ENCODE assay signal across 25 cellular contexts in the genomic region with DNA sequence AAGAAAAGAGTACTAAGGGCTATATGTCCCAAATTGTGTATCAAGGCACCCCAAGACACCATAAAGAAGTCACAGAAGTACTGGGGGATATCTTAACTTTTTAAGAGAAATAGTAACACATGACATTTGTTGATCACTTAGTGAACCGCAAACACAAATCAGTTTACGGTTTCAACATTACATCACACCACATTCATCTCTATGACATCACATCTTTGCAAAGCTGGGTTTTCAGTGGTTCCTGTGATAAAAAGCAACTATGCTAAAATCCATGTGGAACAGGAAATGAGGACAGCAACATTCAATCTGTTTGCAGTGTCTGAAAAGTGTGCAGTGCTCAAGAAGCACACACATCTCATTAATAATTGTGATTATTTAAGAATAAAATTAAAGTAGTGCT.
DNase-seq lines count a peak whose midpoint lies in the region; ATAC-seq, FAIRE-seq and TF ChIP-seq lines count a peak whose summit lies in the region.
"Had no signal": no experiment of that assay in that cellular context is flagged by ENCODE, and none has a peak within 500 bp of the region (broad histone marks: within the 10 kb centered on the region; RNA-seq: fewer than 3 reads in every experiment).

No MANE protein-coding gene starts in this region.

- no peaks in the 10 kb centered on the region for H3K36me3 Mint-ChIP-seq in astrocyte (ENCODE audit: low read depth, unreplicated experiment)
- H3K36me3 Mint-ChIP-seq: CD14-positive monocyte; CD8-positive, alpha-beta memory T cell had no signal

- in situ Hi-C loops in gastrocnemius medialis (cut with MboI; ENCODE audit: low sequenced_read_pairs in 4 of 4): no loop called here

- no peak overlapping the region for H3K4me3 Mint-ChIP-seq in astrocyte (ENCODE audit: unreplicated experiment)
- H3K4me3 Mint-ChIP-seq: CD14-positive monocyte; CD8-positive, alpha-beta memory T cell; HFFc6 had no signal

- no peaks in the 10 kb centered on the region for H3K27me3 ChIP-seq in astrocyte (ENCODE audit: insufficient read depth, low read length)
- no peaks in the 10 kb centered on the region for H3K27me3 ChIP-seq in fibroblast of lung (ENCODE audit: control insufficient read depth, insufficient read depth, low read length)
- H3K27me3 ChIP-seq in gastrocnemius medialis: no peaks in the 10 kb centered on the region
- H3K27me3 ChIP-seq: BE2C, SJCRH30 had no signal

- POLR2A ChIA-PET in RWPE1 (lab: Yijun Ruan, JAX; ENCODE audit: low non-redundant PET): no interaction called here

- H4K20me1 ChIP-seq in astrocyte (ENCODE audit: insufficient read depth, low read length) (no peaks in the 10 kb centered on the region), fibroblast of lung (ENCODE audit: control insufficient read depth, extremely low read depth, insufficient read depth, low read length) (no peaks in the 10 kb centered on the region)

- H3K9me3 ChIP-seq in astrocyte (ENCODE audit: insufficient read depth, low read depth, low read length) (no peaks in the 10 kb centered on the region), fibroblast of lung (ENCODE audit: control insufficient read depth, insufficient read depth, low read depth, low read length) (no peaks in the 10 kb centered on the region), gastrocnemius medialis (no peaks in the 10 kb centered on the region)
- H3K9me3 ChIP-seq: BE2C, SJCRH30 had no signal

- DNase-seq in DMS53 (lab: John Stamatoyannopoulos, UW) (peak; percentile 20), DMS53 treated with DMSO at 0.1 percent for 48 hours (lab: John Stamatoyannopoulos, UW; ENCODE audit: unreplicated experiment) (no peak), astrocyte (ENCODE audit: low read depth) (peak; percentile 8), fibroblast of lung (ENCODE audit: low read depth in 2 of 2) (peak; percentile 9 to 51), gastrocnemius medialis (no peak), NCI-H345 treated with DMSO at 0.1 percent for 48 hours (lab: John Stamatoyannopoulos, UW; ENCODE audit: unreplicated experiment) (no peak), RWPE1 (ENCODE audit: low spot score) (no peak)
- DNase-seq in stimulated activated CD4-positive, alpha-beta T cell treated with anti-CD3 and anti-CD28 coated beads, Interleukin-4, amount 100 ng/mL, for 24 hours: no peak
- DNase-seq: BE2C; CD8-positive, alpha-beta memory T cell; H7; Kasumi-1; NCI-H146; NCI-H2029; NCI-H526; NK-92 treated with Interleukin-12 subunit alpha and Interleukin-12 subunit beta, amount 100 ng/mL, for 24 hours; SJCRH30 had no signal

- H3K4me1 ChIP-seq in astrocyte (ENCODE audit: insufficient read depth, low read length) (peaks cover 6% of the 10 kb centered on the region), fibroblast of lung (ENCODE audit: control insufficient read depth, extremely low read depth, insufficient read depth, low read length) (no peaks in the 10 kb centered on the region), gastrocnemius medialis (peaks cover 30 to 34% of the 10 kb centered on the region in 2 donors)
- H3K4me1 ChIP-seq: BE2C, SJCRH30 had no signal

- H3K9me3 Mint-ChIP-seq in astrocyte (ENCODE audit: unreplicated experiment): peaks cover 3% of the 10 kb centered on the region

- TF ChIP-seq POLR2A in gastrocnemius medialis (IDR thresholded peaks at IDR 0.05): no peak

- no peaks in the 10 kb centered on the region for H3K27me3 Mint-ChIP-seq in astrocyte (ENCODE audit: low read depth, unreplicated experiment)
- H3K27me3 Mint-ChIP-seq: CD8-positive, alpha-beta memory T cell had no signal

- no peak overlapping the region for H3K4me3 ChIP-seq in astrocyte (ENCODE audit: insufficient read depth, low read depth, low read length)
- no peak overlapping the region for H3K4me3 ChIP-seq in fibroblast of lung (replicated peaks in 1 of 4; ENCODE audit: control extremely low read depth in 1 of 4, insufficient read depth in 1 of 4, low read depth in 3 of 4, low read length in 4 of 4)
- no peak overlapping the region for H3K4me3 ChIP-seq in gastrocnemius medialis
- H3K4me3 ChIP-seq: GM23248, K562, SJCRH30 had no signal

- TF ChIP-seq CTCF in astrocyte (IDR thresholded peaks at IDR 0.05; ENCODE audit: insufficient read depth, low read depth, low read length): no peak
- no peak for TF ChIP-seq CTCF in fibroblast of lung (conservative IDR thresholded peaks at IDR 0.05 in 1 of 2, IDR thresholded peaks at IDR 0.05 in 1 of 2; ENCODE audit: low read depth in 1 of 2, low read length in 2 of 2)
- TF ChIP-seq CTCF in gastrocnemius medialis (IDR thresholded peaks at IDR 0.05 in 4 of 5, conservative IDR thresholded peaks at IDR 0.05 in 1 of 5): no peak
- TF ChIP-seq CTCF in RWPE1 (conservative IDR thresholded peaks at IDR 0.05; ENCODE audit: low read depth): no peak

- H3K4me2 ChIP-seq in astrocyte (ENCODE audit: low read length) (peak overlapping the region; percentile 44), fibroblast of lung (ENCODE audit: extremely low read depth, insufficient read depth, low read length) (no peak overlapping the region)

- H3K36me3 ChIP-seq in astrocyte (ENCODE audit: insufficient read depth, low read length): no peaks in the 10 kb centered on the region
- no peaks in the 10 kb centered on the region for H3K36me3 ChIP-seq in fibroblast of lung (ENCODE audit: control insufficient read depth, insufficient read depth, low read length)
- H3K36me3 ChIP-seq in gastrocnemius medialis: no peaks in the 10 kb centered on the region
- H3K36me3 ChIP-seq: BE2C, SJCRH30 had no signal

- CTCF ChIA-PET in RWPE1 (lab: Yijun Ruan, JAX): no interaction called here

- no peak overlapping the region for H3K27ac ChIP-seq in astrocyte (ENCODE audit: low read depth, low read length)
- H3K27ac ChIP-seq in fibroblast of lung (ENCODE audit: insufficient read depth, low read length): no peak overlapping the region
- peak overlapping the region; percentile 57 to 86 (median 76) for H3K27ac ChIP-seq in gastrocnemius medialis
- no peak overlapping the region for H3K27ac ChIP-seq in RWPE1
- H3K27ac ChIP-seq: 22Rv1, GM23248, SJCRH30 had no signal

- ATAC-seq in gastrocnemius medialis: no peak
- ATAC-seq: K562, PC-3, Right ventricle myocardium inferior had no signal

- H3K4me1 Mint-ChIP-seq in astrocyte (ENCODE audit: low read depth, unreplicated experiment): peaks cover 36% of the 10 kb centered on the region
- H3K4me1 Mint-ChIP-seq: CD14-positive monocyte; CD8-positive, alpha-beta memory T cell had no signal

- no peak overlapping the region for H3K9ac ChIP-seq in astrocyte (ENCODE audit: low read length)
- no peak overlapping the region for H3K9ac ChIP-seq in fibroblast of lung (ENCODE audit: insufficient read depth, low read length)
- H3K9ac ChIP-seq: GM23248 had no signal

- H3K27ac Mint-ChIP-seq in astrocyte (ENCODE audit: unreplicated experiment): peak overlapping the region; percentile 88
- H3K27ac Mint-ChIP-seq: CD14-positive monocyte; CD8-positive, alpha-beta memory T cell had no signal

- no peak for FAIRE-seq in astrocyte (lab: Jason Lieb, UNC)
- FAIRE-seq: GM18507, K562 had no signal

- intact Hi-C loops in gastrocnemius medialis (cut with DNase I; ENCODE audit: low total_unique reads): loop anchor here (2.0 kb wide), 1 partner anchor 93 kb away; no protein-coding TSS in a partner anchor

- no peak overlapping the region for H2AFZ ChIP-seq in astrocyte (ENCODE audit: low read depth, low read length)
- H2AFZ ChIP-seq in fibroblast of lung (ENCODE audit: low read length): no peak overlapping the region
- H2AFZ ChIP-seq: GM23248 had no signal

- H3K79me2 ChIP-seq in astrocyte (ENCODE audit: insufficient read depth, low read length) (no peaks in the 10 kb centered on the region), fibroblast of lung (ENCODE audit: control insufficient read depth, insufficient read depth, low read length) (no peaks in the 10 kb centered on the region)

Comparison
In these comparisons a context has a peak if more than half of its experiments do, and no peak if none do; other contexts are left out.
1. DNase-seq: peak in DMS53 (single experiment), astrocyte (single experiment) and fibroblast of lung (2 of 2); none in DMS53 treated with DMSO at 0.1 percent for 48 hours (single experiment), gastrocnemius medialis (0 of 2), NCI-H345 treated with DMSO at 0.1 percent for 48 hours (single experiment), RWPE1 (single experiment) and stimulated activated CD4-positive, alpha-beta T cell treated with anti-CD3 and anti-CD28 coated beads, Interleukin-4, amount 100 ng/mL, for 24 hours (single experiment).
2. H3K27ac ChIP-seq: peak in gastrocnemius medialis (4 of 4); none in astrocyte (single experiment), fibroblast of lung (single experiment) and RWPE1 (single experiment).